Comparison of ENCODE assay signal across 31 cellular contexts in genomic region chr4:68651932-68652331, GRCh38. TPM values are rescaled to one million over a fixed set of nuclear protein-coding genes. Genes with fewer than 3 reads are reported as not detected.
"Had no signal": no experiment of that assay in that cellular context is flagged by ENCODE, and none has a peak within 500 bp of the region (broad histone marks: within the 10 kb centered on the region; RNA-seq: fewer than 3 reads in every experiment).

No MANE protein-coding gene starts in this region.

- FAIRE-seq: endometrium, islet of Langerhans, keratinocyte had no signal

- ATAC-seq: effector memory CD8-positive, alpha-beta T cell; esophagus mucosa; gastrocnemius medialis; heart right ventricle; left cardiac atrium; left lung; left ventricle myocardium superior; lower lobe of right lung; mucosa of descending colon had no signal

- H3K27ac ChIP-seq: colonic mucosa, epithelial cell of prostate, esophagus squamous epithelium, gastrocnemius medialis, heart right ventricle, left lung, lower lobe of right lung had no signal

- H3K9me3 ChIP-seq: colonic mucosa, esophagus squamous epithelium, gastrocnemius medialis, heart right ventricle, left lung, lower lobe of right lung, mucosa of descending colon had no signal

- H3K4me3 ChIP-seq: colonic mucosa, esophagus squamous epithelium, gastrocnemius medialis, heart right ventricle, left lung, lower lobe of right lung, mucosa of descending colon had no signal

- H3K27me3 ChIP-seq: colonic mucosa, esophagus squamous epithelium, gastrocnemius medialis, heart right ventricle, left lung had no signal

- H3K4me1 ChIP-seq: colonic mucosa, gastrocnemius medialis, heart right ventricle, left lung, lower lobe of right lung had no signal

- DNase-seq: colonic mucosa; cortex of kidney; effector CD8-positive, alpha-beta T cell; effector memory CD8-positive, alpha-beta T cell; endodermal cell; erythroblast; esophagus squamous epithelium; foreskin melanocyte; gastrocnemius medialis; glutamatergic neuron; head of caudate nucleus; heart right ventricle; hippocampal formation; left cardiac atrium; left lung; left ventricle myocardium superior; lower lobe of right lung; mesenchymal stem cell; mucosa of descending colon had no signal

- H3K36me3 ChIP-seq: colonic mucosa, esophagus squamous epithelium, gastrocnemius medialis, heart right ventricle, left lung, lower lobe of right lung had no signal

RNA-seq across cellular contexts. Expression of gene UGT2B15, which starts 18.5 kb away (rescaled TPM):
- total RNA-seq: dermis microvascular lymphatic vessel endothelial cell, endodermal cell, esophagus mucosa, esophagus squamous epithelium, glomerular endothelial cell, heart right ventricle, kidney epithelial cell, left cardiac atrium, left lung, left ventricle myocardium superior, lower lobe of right lung, lung microvascular endothelial cell, mesenteric fat pad, mesothelial cell of epicardium, myocyte had no signal
- polyA plus RNA-seq: heart right ventricle, keratinocyte had no signal
